In genomic region chr16:30809675-30810074, GRCh38 we compare ENCODE assay signal across 1 cellular context.
TF ChIP-seq lines count a peak whose summit lies in the region.
"Not testable (repeated sequence)": the region's sequence is repeated elsewhere in the genome, so short reads cannot be mapped to it uniquely, and the experiment has no call there.

No MANE protein-coding gene starts in this region.

TF ChIP-seq in HepG2, 621 proteins besides CTCF, POLR2A, EP300 and RAD21 (continues in another document):
- TF ChIP-seq NR2F1 (CRISPR knock-in tag; IDR thresholded peaks at IDR 0.05) (peak in 1 of 2 experiments; percentile 89; a peak in 3 of 4 replicates), TBX2 (CRISPR knock-in tag; IDR thresholded peaks at IDR 0.05; ENCODE audit: borderline replicate concordance) (peak; percentile 55; the same call in 1 of the 2 replicates), RCOR2 (CRISPR knock-in tag; IDR thresholded peaks at IDR 0.05) (0 out of 2 replicates have a peak, but pooled peaks have one; percentile 22), HOXA3 (CRISPR knock-in tag; IDR thresholded peaks at IDR 0.05) (peak; percentile 41; the same call in 1 of the 2 replicates), SALL1 (CRISPR knock-in tag; IDR thresholded peaks at IDR 0.05) (peak; percentile 64), ZFX (CRISPR knock-in tag; IDR thresholded peaks at IDR 0.05; ENCODE audit: low read depth) (peak; percentile 32; the same call in 1 of the 2 replicates), MIXL1 (CRISPR knock-in tag; IDR thresholded peaks at IDR 0.05) (0 out of 2 replicates have a peak, but pooled peaks have one; percentile 32), HINFP (CRISPR knock-in tag; IDR thresholded peaks at IDR 0.05; ENCODE audit: low read depth) (peak; percentile 59; the same call in 1 of the 2 replicates), SP5 (CRISPR knock-in tag; IDR thresholded peaks at IDR 0.05; ENCODE audit: borderline replicate concordance, low read depth) (peak; percentile 81), GATAD2A (CRISPR knock-in tag; IDR thresholded peaks at IDR 0.05) (peak; percentile 48; the same call in 1 of the 2 replicates), TFAP4 (IDR thresholded peaks at IDR 0.05; ENCODE audit: borderline replicate concordance, low read depth) (peak; percentile 31; the same call in 1 of the 2 replicates), FOXO1 (CRISPR knock-in tag; IDR thresholded peaks at IDR 0.05) (peak; percentile 55; the same call in 1 of the 2 replicates), ZNF343 (CRISPR knock-in tag; IDR thresholded peaks at IDR 0.05) (0 out of 2 replicates have a peak, but pooled peaks have one; percentile 23), SOX13 (CRISPR knock-in tag; conservative IDR thresholded peaks at IDR 0.05 in 1 of 2, IDR thresholded peaks at IDR 0.05 in 1 of 2) (peak in 1 of 2 experiments; percentile 76; a peak in 2 of 4 replicates), HIC2 (CRISPR knock-in tag; IDR thresholded peaks at IDR 0.05; ENCODE audit: low read depth) (peak; percentile 32; the same call in 1 of the 2 replicates), HNF4A (CRISPR knock-in tag; IDR thresholded peaks at IDR 0.05) (peak; percentile 84), FOXA3 (CRISPR knock-in tag; IDR thresholded peaks at IDR 0.05) (peak; percentile 60), IKZF4 (CRISPR knock-in tag; IDR thresholded peaks at IDR 0.05; ENCODE audit: borderline replicate concordance, low read depth, not compliant biosample characterization) (peak; percentile 34), ZMYM2 (CRISPR knock-in tag; IDR thresholded peaks at IDR 0.05) (peak; percentile 72; the same call in 1 of the 2 replicates), ETV5 (CRISPR knock-in tag; IDR thresholded peaks at IDR 0.05; ENCODE audit: borderline replicate concordance) (0 out of 2 replicates have a peak, but pooled peaks have one; percentile 28), ZMYM3 (CRISPR knock-in tag; IDR thresholded peaks at IDR 0.05) (peak; percentile 85), THRA (CRISPR knock-in tag; IDR thresholded peaks at IDR 0.05; ENCODE audit: borderline replicate concordance) (peak; percentile 57; the same call in 1 of the 2 replicates), ZNF747 (CRISPR knock-in tag; IDR thresholded peaks at IDR 0.05; ENCODE audit: borderline replicate concordance) (0 out of 2 replicates have a peak, but pooled peaks have one; percentile 9), BCL6 (CRISPR knock-in tag; IDR thresholded peaks at IDR 0.05) (peak; percentile 64; the same call in 1 of the 2 replicates), NR2F6 (IDR thresholded peaks at IDR 0.05) (peak; percentile 77), NR2F6 (CRISPR knock-in tag; IDR thresholded peaks at IDR 0.05) (peak; percentile 93), HNF1A (CRISPR knock-in tag; IDR thresholded peaks at IDR 0.05; ENCODE audit: borderline replicate concordance) (0 out of 2 replicates have a peak, but pooled peaks have one; percentile 35), RXRA (CRISPR knock-in tag; IDR thresholded peaks at IDR 0.05) (peak; percentile 88; the same call in 1 of the 2 replicates), ZNF788 (CRISPR knock-in tag; IDR thresholded peaks at IDR 0.05; ENCODE audit: borderline replicate concordance) (peak; percentile 9; the same call in 1 of the 2 replicates), ZNF644 (CRISPR knock-in tag; IDR thresholded peaks at IDR 0.05; ENCODE audit: low read depth) (0 out of 2 replicates have a peak, but pooled peaks have one; percentile 15), MYC (CRISPR knock-in tag; IDR thresholded peaks at IDR 0.05; ENCODE audit: borderline replicate concordance) (peak; percentile 37; the same call in 1 of the 2 replicates), MTA1 (CRISPR knock-in tag; IDR thresholded peaks at IDR 0.05; ENCODE audit: borderline replicate concordance) (peak; percentile 32; the same call in 1 of the 2 replicates), ADNP (CRISPR knock-in tag; IDR thresholded peaks at IDR 0.05) (peak; percentile 23; the same call in 1 of the 2 replicates), SOX5 (CRISPR knock-in tag; IDR thresholded peaks at IDR 0.05; ENCODE audit: borderline replicate concordance) (peak; percentile 45; the same call in 1 of the 2 replicates), ZBTB33 (CRISPR knock-in tag; IDR thresholded peaks at IDR 0.05) (peak; percentile 11; the same call in 1 of the 2 replicates), CEBPB (IDR thresholded peaks at IDR 0.05; ENCODE audit: borderline replicate concordance, low read depth, low read length) (peak; percentile 6; the same call in 1 of the 2 replicates)
- TF ChIP-seq, protein P1, sequence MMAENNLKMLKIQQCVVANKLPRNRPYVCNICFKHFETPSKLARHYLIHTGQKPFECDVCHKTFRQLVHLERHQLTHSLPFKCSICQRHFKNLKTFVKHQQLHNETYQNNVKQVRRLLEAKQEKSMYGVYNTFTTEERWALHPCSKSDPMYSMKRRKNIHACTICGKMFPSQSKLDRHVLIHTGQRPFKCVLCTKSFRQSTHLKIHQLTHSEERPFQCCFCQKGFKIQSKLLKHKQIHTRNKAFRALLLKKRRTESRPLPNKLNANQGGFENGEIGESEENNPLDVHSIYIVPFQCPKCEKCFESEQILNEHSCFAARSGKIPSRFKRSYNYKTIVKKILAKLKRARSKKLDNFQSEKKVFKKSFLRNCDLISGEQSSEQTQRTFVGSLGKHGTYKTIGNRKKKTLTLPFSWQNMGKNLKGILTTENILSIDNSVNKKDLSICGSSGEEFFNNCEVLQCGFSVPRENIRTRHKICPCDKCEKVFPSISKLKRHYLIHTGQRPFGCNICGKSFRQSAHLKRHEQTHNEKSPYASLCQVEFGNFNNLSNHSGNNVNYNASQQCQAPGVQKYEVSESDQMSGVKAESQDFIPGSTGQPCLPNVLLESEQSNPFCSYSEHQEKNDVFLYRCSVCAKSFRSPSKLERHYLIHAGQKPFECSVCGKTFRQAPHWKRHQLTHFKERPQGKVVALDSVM (CRISPR knock-in tag; IDR thresholded peaks at IDR 0.05), result peak; percentile 16; the same call in 1 of the 2 replicates
- not testable (repeated sequence) for TF ChIP-seq SOX13 (IDR thresholded peaks at IDR 0.05); HNF1A (IDR thresholded peaks at IDR 0.05; ENCODE audit: low read depth)
- TF ChIP-seq, protein P2, sequence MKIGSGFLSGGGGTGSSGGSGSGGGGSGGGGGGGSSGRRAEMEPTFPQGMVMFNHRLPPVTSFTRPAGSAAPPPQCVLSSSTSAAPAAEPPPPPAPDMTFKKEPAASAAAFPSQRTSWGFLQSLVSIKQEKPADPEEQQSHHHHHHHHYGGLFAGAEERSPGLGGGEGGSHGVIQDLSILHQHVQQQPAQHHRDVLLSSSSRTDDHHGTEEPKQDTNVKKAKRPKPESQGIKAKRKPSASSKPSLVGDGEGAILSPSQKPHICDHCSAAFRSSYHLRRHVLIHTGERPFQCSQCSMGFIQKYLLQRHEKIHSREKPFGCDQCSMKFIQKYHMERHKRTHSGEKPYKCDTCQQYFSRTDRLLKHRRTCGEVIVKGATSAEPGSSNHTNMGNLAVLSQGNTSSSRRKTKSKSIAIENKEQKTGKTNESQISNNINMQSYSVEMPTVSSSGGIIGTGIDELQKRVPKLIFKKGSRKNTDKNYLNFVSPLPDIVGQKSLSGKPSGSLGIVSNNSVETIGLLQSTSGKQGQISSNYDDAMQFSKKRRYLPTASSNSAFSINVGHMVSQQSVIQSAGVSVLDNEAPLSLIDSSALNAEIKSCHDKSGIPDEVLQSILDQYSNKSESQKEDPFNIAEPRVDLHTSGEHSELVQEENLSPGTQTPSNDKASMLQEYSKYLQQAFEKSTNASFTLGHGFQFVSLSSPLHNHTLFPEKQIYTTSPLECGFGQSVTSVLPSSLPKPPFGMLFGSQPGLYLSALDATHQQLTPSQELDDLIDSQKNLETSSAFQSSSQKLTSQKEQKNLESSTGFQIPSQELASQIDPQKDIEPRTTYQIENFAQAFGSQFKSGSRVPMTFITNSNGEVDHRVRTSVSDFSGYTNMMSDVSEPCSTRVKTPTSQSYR (CRISPR knock-in tag; IDR thresholded peaks at IDR 0.05; ENCODE audit: borderline replicate concordance), result peak; percentile 37; the same call in 1 of the 2 replicates
- TF ChIP-seq, protein P3, sequence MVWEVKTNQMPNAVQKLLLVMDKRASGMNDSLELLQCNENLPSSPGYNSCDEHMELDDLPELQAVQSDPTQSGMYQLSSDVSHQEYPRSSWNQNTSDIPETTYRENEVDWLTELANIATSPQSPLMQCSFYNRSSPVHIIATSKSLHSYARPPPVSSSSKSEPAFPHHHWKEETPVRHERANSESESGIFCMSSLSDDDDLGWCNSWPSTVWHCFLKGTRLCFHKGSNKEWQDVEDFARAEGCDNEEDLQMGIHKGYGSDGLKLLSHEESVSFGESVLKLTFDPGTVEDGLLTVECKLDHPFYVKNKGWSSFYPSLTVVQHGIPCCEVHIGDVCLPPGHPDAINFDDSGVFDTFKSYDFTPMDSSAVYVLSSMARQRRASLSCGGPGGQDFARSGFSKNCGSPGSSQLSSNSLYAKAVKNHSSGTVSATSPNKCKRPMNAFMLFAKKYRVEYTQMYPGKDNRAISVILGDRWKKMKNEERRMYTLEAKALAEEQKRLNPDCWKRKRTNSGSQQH (CRISPR knock-in tag; IDR thresholded peaks at IDR 0.05; ENCODE audit: low read depth), result 0 out of 2 replicates have a peak, but pooled peaks have one; percentile 29
